In genomic region chrX:46611658-46612362, GRCh38 we compare ENCODE assay signal across 23 cellular contexts. TPM values are rescaled to one million over a fixed set of nuclear protein-coding genes. Genes with fewer than 3 reads are reported as not detected.
A peak's percentile ranks its signal among the peaks of the same experiment; 100 is the strongest.
DNase-seq lines count a peak whose midpoint lies in the region; ATAC-seq and TF ChIP-seq lines count a peak whose summit lies in the region.
"Had no signal": no experiment of that assay in that cellular context is flagged by ENCODE, and none has a peak within 500 bp of the region (broad histone marks: within the 10 kb centered on the region; RNA-seq: fewer than 3 reads in every experiment).

No MANE protein-coding gene starts in this region.

- no peaks in the 10 kb centered on the region for H3K27me3 ChIP-seq in BLaER1 treated with 17β-estradiol and CSF1 and Interleukin-3, amounts not matched to agents 10 nM and 100 nM
- H3K27me3 ChIP-seq in upper lobe of right lung: no peaks in the 10 kb centered on the region
- H3K27me3 ChIP-seq: brain microvascular endothelial cell, gastroesophageal sphincter, neural progenitor cell, tibial nerve had no signal

- intact Hi-C loops in activated CD4-positive, alpha-beta T cell treated with anti-CD3 and anti-CD28 coated beads for 36 hours (cut with DNase I, micrococcal nuclease): no loop called here
- intact Hi-C loops in upper lobe of right lung (cut with DNase I): no loop called here

- H3K36me3 Mint-ChIP-seq in activated CD4-positive, alpha-beta T cell treated with anti-CD3 and anti-CD28 coated beads for 36 hours (ENCODE audit: low read depth): peaks cover 19% of the 10 kb centered on the region
- peaks cover 15% of the 10 kb centered on the region for H3K36me3 Mint-ChIP-seq in activated naive CD8-positive, alpha-beta T cell treated with anti-CD3 and anti-CD28 coated beads, Interleukin-2, amount 50 U/mL, for 24 hours (ENCODE audit: low read depth)
- H3K36me3 Mint-ChIP-seq: neural progenitor cell had no signal

- DNase-seq in activated CD4-positive, alpha-beta T cell treated with anti-CD3 and anti-CD28 coated beads for 36 hours: peak; percentile 30
- DNase-seq in activated CD4-positive, alpha-beta T cell treated with anti-CD3 and anti-CD28 coated beads for 1 hour: no peak
- DNase-seq in T-helper 22 cell (ENCODE audit: low read depth) (peak; percentile 45), H4 (ENCODE audit: low spot score) (no peak), upper lobe of right lung (no peak), OCI-M2 (lab: John Stamatoyannopoulos, UW; ENCODE audit: unreplicated experiment) (no peak)
- peak; percentile 12 for DNase-seq in activated naive CD8-positive, alpha-beta T cell treated with anti-CD3 and anti-CD28 coated beads, Interleukin-2, amount 50 U/mL, for 24 hours
- DNase-seq: 8988T, brain microvascular endothelial cell, GDM1, MV-4-11, NCI-H2081, NCI-H510A, WERI-Rb-1 had no signal

- CTCF ChIA-PET in activated CD4-positive, alpha-beta T cell treated with anti-CD3 and anti-CD28 coated beads for 36 hours (lab: Charles Lee): interaction anchor here (2.2 kb wide), 1 partner anchor 31 kb away, joined by 8 read pairs; no protein-coding TSS in a partner anchor

- peaks cover 30% of the 10 kb centered on the region for H3K4me1 Mint-ChIP-seq in activated CD4-positive, alpha-beta T cell treated with anti-CD3 and anti-CD28 coated beads for 36 hours
- peaks cover 22% of the 10 kb centered on the region for H3K4me1 Mint-ChIP-seq in activated naive CD8-positive, alpha-beta T cell treated with anti-CD3 and anti-CD28 coated beads, Interleukin-2, amount 50 U/mL, for 24 hours
- H3K4me1 Mint-ChIP-seq: B cell, mesothelial cell of epicardium, neural progenitor cell had no signal

- no peak overlapping the region for H3K4me3 ChIP-seq in BLaER1 treated with 17β-estradiol and CSF1 and Interleukin-3, amounts not matched to agents 10 nM and 100 nM
- H3K4me3 ChIP-seq in upper lobe of right lung: no peak overlapping the region
- H3K4me3 ChIP-seq: gastroesophageal sphincter, K562, neural progenitor cell, tibial nerve had no signal

- no peak overlapping the region for H3K27ac Mint-ChIP-seq in activated CD4-positive, alpha-beta T cell treated with anti-CD3 and anti-CD28 coated beads for 36 hours
- H3K27ac Mint-ChIP-seq in activated naive CD8-positive, alpha-beta T cell treated with anti-CD3 and anti-CD28 coated beads, Interleukin-2, amount 50 U/mL, for 24 hours: no peak overlapping the region
- H3K27ac Mint-ChIP-seq: B cell; dendritic cell treated with granulocyte-macrophage colony-stimulating factor and Interleukin-4, amounts not matched to agents 40 ng/mL and 50 ng/mL, for 4 days; mesothelial cell of epicardium; neural progenitor cell had no signal

- peaks cover 0 to 15% (median 10%) of the 10 kb centered on the region in 10 experiments; a peak in 16 of 20 replicates for H3K4me1 ChIP-seq in BLaER1 treated with 17β-estradiol and CSF1 and Interleukin-3, amounts not matched to agents 10 nM and 100 nM
- H3K4me1 ChIP-seq in upper lobe of right lung: no peaks in the 10 kb centered on the region
- H3K4me1 ChIP-seq: gastroesophageal sphincter, neural progenitor cell, tibial nerve had no signal

- no peaks in the 10 kb centered on the region for H3K27me3 Mint-ChIP-seq in activated CD4-positive, alpha-beta T cell treated with anti-CD3 and anti-CD28 coated beads for 36 hours
- peaks cover under 1% of the 10 kb centered on the region for H3K27me3 Mint-ChIP-seq in activated naive CD8-positive, alpha-beta T cell treated with anti-CD3 and anti-CD28 coated beads, Interleukin-2, amount 50 U/mL, for 24 hours
- H3K27me3 Mint-ChIP-seq: B cell; dendritic cell treated with granulocyte-macrophage colony-stimulating factor and Interleukin-4, amounts not matched to agents 40 ng/mL and 50 ng/mL, for 4 days had no signal

- H3K4me3 Mint-ChIP-seq in activated CD4-positive, alpha-beta T cell treated with anti-CD3 and anti-CD28 coated beads for 36 hours: no peak overlapping the region
- H3K4me3 Mint-ChIP-seq in activated naive CD8-positive, alpha-beta T cell treated with anti-CD3 and anti-CD28 coated beads, Interleukin-2, amount 50 U/mL, for 24 hours: no peak overlapping the region
- H3K4me3 Mint-ChIP-seq: B cell; dendritic cell treated with granulocyte-macrophage colony-stimulating factor and Interleukin-4, amounts not matched to agents 40 ng/mL and 50 ng/mL, for 4 days; mesothelial cell of epicardium; neural progenitor cell had no signal

- no peaks in the 10 kb centered on the region for H3K9me3 Mint-ChIP-seq in activated CD4-positive, alpha-beta T cell treated with anti-CD3 and anti-CD28 coated beads for 36 hours (ENCODE audit: low read depth)
- no peaks in the 10 kb centered on the region for H3K9me3 Mint-ChIP-seq in activated naive CD8-positive, alpha-beta T cell treated with anti-CD3 and anti-CD28 coated beads, Interleukin-2, amount 50 U/mL, for 24 hours
- H3K9me3 Mint-ChIP-seq: dendritic cell treated with granulocyte-macrophage colony-stimulating factor and Interleukin-4, amounts not matched to agents 40 ng/mL and 50 ng/mL, for 4 days; neural progenitor cell had no signal

- H3K9ac ChIP-seq in BLaER1 treated with 17β-estradiol and CSF1 and Interleukin-3, amounts not matched to agents 10 nM and 100 nM: no peak overlapping the region
- H3K9ac ChIP-seq: neural progenitor cell had no signal

- no peak overlapping the region for H3K27ac ChIP-seq in BLaER1 treated with 17β-estradiol and CSF1 and Interleukin-3, amounts not matched to agents 10 nM and 100 nM
- no peak overlapping the region for H3K27ac ChIP-seq in upper lobe of right lung
- H3K27ac ChIP-seq: brain microvascular endothelial cell, gastroesophageal sphincter, neural progenitor cell, tibial nerve, WERI-Rb-1 had no signal

- POLR2A ChIA-PET in activated CD4-positive, alpha-beta T cell treated with anti-CD3 and anti-CD28 coated beads for 36 hours (lab: Charles Lee): no interaction called here

- H4K20me1 ChIP-seq in BLaER1 treated with 17β-estradiol and CSF1 and Interleukin-3, amounts not matched to agents 10 nM and 100 nM: no peaks in the 10 kb centered on the region

- peak overlapping the region in 9 of 11 experiments; percentile 43 to 54 (median 46); a peak in 18 of 22 replicates for H3K4me2 ChIP-seq in BLaER1 treated with 17β-estradiol and CSF1 and Interleukin-3, amounts not matched to agents 10 nM and 100 nM
- H3K4me2 ChIP-seq: neural progenitor cell had no signal

- peak; percentile 71 for ATAC-seq in activated CD4-positive, alpha-beta T cell treated with anti-CD3 and anti-CD28 coated beads for 36 hours
- ATAC-seq in activated naive CD8-positive, alpha-beta T cell treated with anti-CD3 and anti-CD28 coated beads, Interleukin-2, amount 50 U/mL, for 24 hours: peak; percentile 71
- no peak for ATAC-seq in upper lobe of right lung
- ATAC-seq: gastroesophageal sphincter, HCT116, K562 had no signal

- no peak for TF ChIP-seq CTCF in upper lobe of right lung (IDR thresholded peaks at IDR 0.05)

- peaks cover 0 to 8% (median 0%) of the 10 kb centered on the region in 11 experiments; a peak in 4 of 22 replicates for H3K36me3 ChIP-seq in BLaER1 treated with 17β-estradiol and CSF1 and Interleukin-3, amounts not matched to agents 10 nM and 100 nM
- no peaks in the 10 kb centered on the region for H3K36me3 ChIP-seq in upper lobe of right lung
- H3K36me3 ChIP-seq: brain microvascular endothelial cell, gastroesophageal sphincter, neural progenitor cell, tibial nerve, WERI-Rb-1 had no signal

- H3K9me3 ChIP-seq in BLaER1 treated with 17β-estradiol and CSF1 and Interleukin-3, amounts not matched to agents 10 nM and 100 nM (replicated peaks in 1 of 11): no peaks in the 10 kb centered on the region
- H3K9me3 ChIP-seq in upper lobe of right lung: no peaks in the 10 kb centered on the region
- H3K9me3 ChIP-seq: gastroesophageal sphincter, tibial nerve had no signal

RNA-seq across cellular contexts. Expression of gene CHST7, which starts 38.2 kb away (rescaled TPM):
- total RNA-seq in activated CD4-positive, alpha-beta T cell treated with anti-CD3 and anti-CD28 coated beads for 36 hours: 1 to 10 TPM; 2.0 to 2.5 TPM
- total RNA-seq in H4 (2014; rRNA removed; shearing (Covaris generic)): 0.80 and 2.2 TPM in 2 replicates
- total RNA-seq in upper lobe of right lung: 7.5 TPM

Comparison
In these comparisons a context has a peak if more than half of its experiments do, and no peak if none do; other contexts are left out.
1. DNase-seq: peak in activated CD4-positive, alpha-beta T cell treated with anti-CD3 and anti-CD28 coated beads for 36 hours (single experiment), T-helper 22 cell (single experiment) and activated naive CD8-positive, alpha-beta T cell treated with anti-CD3 and anti-CD28 coated beads, Interleukin-2, amount 50 U/mL, for 24 hours (single experiment); none in activated CD4-positive, alpha-beta T cell treated with anti-CD3 and anti-CD28 coated beads for 1 hour (single experiment), H4 (single experiment), upper lobe of right lung (single experiment) and OCI-M2 (single experiment).